Comparison of ENCODE assay signal across 32 cellular contexts in the genomic region with DNA sequence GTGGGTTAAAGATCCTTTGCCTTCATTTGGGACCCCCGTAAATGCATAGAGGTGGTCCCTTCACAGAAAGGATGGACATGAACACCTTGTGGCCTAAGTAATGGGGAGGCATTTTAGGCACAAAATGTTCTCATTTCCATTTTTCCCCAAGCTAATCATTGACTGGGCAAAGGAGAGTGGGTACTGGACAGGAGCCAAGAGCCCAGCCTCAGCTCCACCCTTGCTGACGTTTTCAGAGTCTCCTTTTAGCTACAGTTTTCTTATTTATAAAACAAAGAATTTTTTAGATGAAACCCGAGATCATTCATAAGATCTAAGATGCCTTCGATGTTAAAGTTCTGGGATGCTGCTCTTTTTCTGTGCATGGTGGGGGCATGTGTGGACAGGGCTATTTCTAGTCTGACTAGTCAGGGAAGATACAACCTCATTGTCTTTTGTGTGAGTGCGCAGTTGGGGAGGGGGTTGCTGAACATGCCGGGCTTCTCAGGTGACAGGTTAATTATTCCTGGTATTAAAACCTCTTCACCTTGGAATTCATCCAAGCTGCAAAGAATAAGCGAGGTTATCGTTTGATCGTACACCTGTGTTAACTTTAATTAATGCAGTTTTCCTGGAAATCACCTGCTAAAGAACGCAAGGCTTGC. TPM values are rescaled to one million over a fixed set of nuclear protein-coding genes. Genes with fewer than 3 reads are reported as not detected.
DNase-seq lines count a peak whose midpoint lies in the region; ATAC-seq and TF ChIP-seq lines count a peak whose summit lies in the region.
"Had no signal": no experiment of that assay in that cellular context is flagged by ENCODE, and none has a peak within 500 bp of the region (broad histone marks: within the 10 kb centered on the region; RNA-seq: fewer than 3 reads in every experiment).

No MANE protein-coding gene starts in this region.

- 94% methylated on average over 10 of the region's 10 CpGs for WGBS in smooth muscle cell (ENCODE audit: low lambda C conversion rate)

- H3F3A ChIP-seq in smooth muscle cell (ENCODE audit: low read depth): no peaks in the 10 kb centered on the region

- peak overlapping the region; percentile 3 for H3K27ac Mint-ChIP-seq in mesothelial cell of epicardium
- H3K27ac Mint-ChIP-seq: activated T-cell treated with anti-CD3 and anti-CD28 coated beads, Interleukin-2, amount 50 U/mL, for 24 hours; IgD-negative memory B cell; naive thymus-derived CD4-positive, alpha-beta T cell had no signal

- intact Hi-C loops in posterior vena cava (cut with DNase I): no loop called here

- H3K4me3 ChIP-seq in smooth muscle cell: no peak overlapping the region
- H3K4me3 ChIP-seq: BLaER1 treated with 17β-estradiol and CSF1 and Interleukin-3, amounts not matched to agents 10 nM and 100 nM; breast epithelium; HAP-1 had no signal

- DNase-seq in Caki2 (ENCODE audit: low read depth) (peak; percentile 12), NCI-H146 treated with DMSO at 0.1 percent for 48 hours (lab: John Stamatoyannopoulos, UW; ENCODE audit: unreplicated experiment) (peak; percentile 34), NCI-H748 (lab: John Stamatoyannopoulos, UW; ENCODE audit: unreplicated experiment) (peak; percentile 100), mesothelial cell of epicardium (ENCODE audit: low spot score in 2 of 2, unreplicated experiment in 2 of 2) (no peak), posterior vena cava (ENCODE audit: low spot score) (no peak), smooth muscle cell (lab: John Stamatoyannopoulos, UW; ENCODE audit: unreplicated experiment) (no peak), GOT3 (lab: John Stamatoyannopoulos, UW) (no peak)
- DNase-seq: ACHN; activated CD4-positive, alpha-beta T cell treated with anti-CD3 and anti-CD28 coated beads for 4 hours; activated naive CD4-positive, alpha-beta T cell treated with Interleukin-2 at 50 U/mL for 16 hours; activated T-cell treated with anti-CD3 and anti-CD28 coated beads, Interleukin-2, amount 50 U/mL, for 24 hours; amniotic stem cell; Caco-2; effector CD4-positive, alpha-beta T cell; EL; head of caudate nucleus; naive thymus-derived CD4-positive, alpha-beta T cell; NCI-H1436; occipital lobe; small intestine; stimulated activated CD4-positive, alpha-beta T cell treated with anti-CD3 and anti-CD28 coated beads, Interleukin-2, amount 100 ng/mL, for 24 hours had no signal

- H2AFZ ChIP-seq in smooth muscle cell (ENCODE audit: low read depth): no peak overlapping the region

- H3K36me3 ChIP-seq in smooth muscle cell (ENCODE audit: low read depth): no peaks in the 10 kb centered on the region
- H3K36me3 ChIP-seq: BLaER1 treated with 17β-estradiol and CSF1 and Interleukin-3, amounts not matched to agents 10 nM and 100 nM; breast epithelium; HAP-1 had no signal

- H4K20me1 ChIP-seq in smooth muscle cell (ENCODE audit: low read depth): no peaks in the 10 kb centered on the region
- H4K20me1 ChIP-seq: BLaER1 treated with 17β-estradiol and CSF1 and Interleukin-3, amounts not matched to agents 10 nM and 100 nM had no signal

- peaks cover 12% of the 10 kb centered on the region for H3K36me3 Mint-ChIP-seq in mesothelial cell of epicardium
- H3K36me3 Mint-ChIP-seq: naive thymus-derived CD4-positive, alpha-beta T cell had no signal

- H3K4me1 ChIP-seq in smooth muscle cell (ENCODE audit: low read depth): peaks cover under 1% of the 10 kb centered on the region
- H3K4me1 ChIP-seq: breast epithelium, Caco-2, HAP-1 had no signal

- no peak overlapping the region for H3K9ac ChIP-seq in smooth muscle cell (ENCODE audit: low read depth)
- H3K9ac ChIP-seq: BLaER1 treated with 17β-estradiol and CSF1 and Interleukin-3, amounts not matched to agents 10 nM and 100 nM had no signal

- ATAC-seq in HG02678 (IDR thresholded peaks at IDR 0.05; ENCODE audit: unreplicated experiment): no peak
- ATAC-seq: left lobe of liver; naive thymus-derived CD4-positive, alpha-beta T cell had no signal

- peaks cover 6% of the 10 kb centered on the region for H3K4me1 Mint-ChIP-seq in mesothelial cell of epicardium
- H3K4me1 Mint-ChIP-seq: IgD-negative memory B cell had no signal

- H3K27me3 ChIP-seq in smooth muscle cell (ENCODE audit: low read depth): no peaks in the 10 kb centered on the region
- H3K27me3 ChIP-seq: BLaER1 treated with 17β-estradiol and CSF1 and Interleukin-3, amounts not matched to agents 10 nM and 100 nM; breast epithelium had no signal

- H3K4me3 Mint-ChIP-seq in mesothelial cell of epicardium: no peak overlapping the region
- H3K4me3 Mint-ChIP-seq: activated T-cell treated with anti-CD3 and anti-CD28 coated beads, Interleukin-2, amount 50 U/mL, for 24 hours; IgD-negative memory B cell; naive thymus-derived CD4-positive, alpha-beta T cell had no signal

- no peak overlapping the region for H3K27ac ChIP-seq in smooth muscle cell (ENCODE audit: low read depth)
- H3K27ac ChIP-seq: BLaER1 treated with 17β-estradiol and CSF1 and Interleukin-3, amounts not matched to agents 10 nM and 100 nM; breast epithelium; epithelial cell of prostate had no signal

- in situ Hi-C loops in Caki2 (cut with HindIII; ENCODE audit: low pct_unique_long_range_greater_than_20kb, low sequenced_read_pairs): no loop called here

- H3K9me3 Mint-ChIP-seq in mesothelial cell of epicardium: no peaks in the 10 kb centered on the region
- H3K9me3 Mint-ChIP-seq: activated T-cell treated with anti-CD3 and anti-CD28 coated beads, Interleukin-2, amount 50 U/mL, for 24 hours had no signal

- H3K79me2 ChIP-seq in smooth muscle cell (ENCODE audit: low read depth): no peaks in the 10 kb centered on the region

- no peak overlapping the region for H3K4me2 ChIP-seq in smooth muscle cell
- H3K4me2 ChIP-seq: BLaER1 treated with 17β-estradiol and CSF1 and Interleukin-3, amounts not matched to agents 10 nM and 100 nM had no signal

- H3K27me3 Mint-ChIP-seq in mesothelial cell of epicardium (ENCODE audit: low read depth): no peaks in the 10 kb centered on the region

- no peaks in the 10 kb centered on the region for H3K9me3 ChIP-seq in smooth muscle cell (replicated peaks; ENCODE audit: low read depth)
- H3K9me3 ChIP-seq: BLaER1 treated with 17β-estradiol and CSF1 and Interleukin-3, amounts not matched to agents 10 nM and 100 nM; breast epithelium; Caco-2; HAP-1 had no signal

- TF ChIP-seq CTCF in mesothelial cell of epicardium (IDR thresholded peaks at IDR 0.05; ENCODE audit: unreplicated experiment) (no peak), smooth muscle cell (IDR thresholded peaks at IDR 0.05; ENCODE audit: borderline replicate concordance, insufficient read depth, poor library complexity, severe bottlenecking) (no peak)

RNA-seq across cellular contexts. Expression of gene ADAMTS16, which starts 48.4 kb away (rescaled TPM):
- total RNA-seq in Caki2 (2014; rRNA removed; shearing (Covaris generic); ENCODE audit: low replicate concordance): 13.8 and 15.6 TPM in 2 replicates
- total RNA-seq in mesothelial cell of epicardium (23.7 to 27.6 TPM (median 24.3 TPM) in 3 replicates), posterior vena cava (under 1 TPM; 0.05 to 0.74 TPM), smooth muscle cell (6.0 and 6.2 TPM in 2 replicates)
- polyA plus RNA-seq in smooth muscle cell: 4.6 and 4.7 TPM in 2 replicates
- total RNA-seq: activated CD8-positive, alpha-beta memory T cell treated with anti-CD3 and anti-CD28 coated beads for 36 hours; left lobe of liver; naive thymus-derived CD4-positive, alpha-beta T cell; NCI-H460; SK-MEL-5; T-helper 1 cell treated with Interleukin-12 subunit alpha and Interleukin-12 subunit beta and Interleukin-4 antibody, amounts not matched to agents 30 ng/mL and 1 ng/mL, for 36 hours had no signal
- polyA plus RNA-seq: IgD-negative memory B cell; naive thymus-derived CD4-positive, alpha-beta T cell had no signal

Comparison
In these comparisons a context has a peak if more than half of its experiments do, and no peak if none do; other contexts are left out.
1. DNase-seq: peak in Caki2 (single experiment), NCI-H146 treated with DMSO at 0.1 percent for 48 hours (single experiment) and NCI-H748 (single experiment); none in mesothelial cell of epicardium (0 of 2), posterior vena cava (single experiment), smooth muscle cell (single experiment) and GOT3 (single experiment).